ENCODE assay signal across 21 cellular contexts in genomic region chr1:2936568-2937515, GRCh38.
DNase-seq lines count a peak whose midpoint lies in the region; ATAC-seq and TF ChIP-seq lines count a peak whose summit lies in the region.
"Had no signal": no experiment of that assay in that cellular context is flagged by ENCODE, and none has a peak within 500 bp of the region (broad histone marks: within the 10 kb centered on the region; RNA-seq: fewer than 3 reads in every experiment).

No MANE protein-coding gene starts in this region.

- DNase-seq in Right ventricle myocardium superior (peak; percentile 30), right atrium auricular region (ENCODE audit: low spot score) (no peak), body of pancreas (peak in 3 of 4 donors; percentile 19 to 39 (median 29)), neural crest cell (ENCODE audit: low read depth, low spot score) (no peak), thyroid gland (peak; percentile 36 to 50), mesothelial cell of epicardium (ENCODE audit: low spot score in 2 of 2, unreplicated experiment in 2 of 2) (no peak), SW480 (ENCODE audit: low spot score) (no peak), anterior cingulate cortex (lab: John Stamatoyannopoulos, UW) (no peak)
- DNase-seq: Calu3, DMS153, KG1, MG63, NCI-H1105 treated with DMSO at 0.1 percent for 48 hours, NCI-H146, NCI-H1930, NCI-H2107, NCI-H2227 treated with DMSO at 0.1 percent for 48 hours, NCI-H526 treated with DMSO at 0.1 percent for 48 hours, SK-N-SH had no signal

- ATAC-seq in Right ventricle myocardium superior (ENCODE audit: poor library complexity), result no peak
- peak; percentile 73 for ATAC-seq in body of pancreas
- ATAC-seq: Panc1 had no signal

- WGBS in body of pancreas, 2 donors, result 44 to 65% methylated on average over 16 to 22 of the region's 22 CpGs
- 68 to 73% methylated on average over 22 of the region's 22 CpGs for WGBS in thyroid gland, 2 donors

- no peak for TF ChIP-seq CTCF in right atrium auricular region (IDR thresholded peaks at IDR 0.05)
- no peak for TF ChIP-seq CTCF in body of pancreas (IDR thresholded peaks at IDR 0.05)
- TF ChIP-seq CTCF in neural crest cell (conservative IDR thresholded peaks at IDR 0.05), result no peak
- TF ChIP-seq CTCF in thyroid gland (IDR thresholded peaks at IDR 0.05), result no peak
- no peak for TF ChIP-seq CTCF in mesothelial cell of epicardium (IDR thresholded peaks at IDR 0.05; ENCODE audit: unreplicated experiment)

- no peaks in the 10 kb centered on the region for H3K27me3 Mint-ChIP-seq in neural crest cell (ENCODE audit: low read depth)
- no peaks in the 10 kb centered on the region for H3K27me3 Mint-ChIP-seq in mesothelial cell of epicardium (ENCODE audit: low read depth)

- no peak for TF ChIP-seq POLR2A in body of pancreas (IDR thresholded peaks at IDR 0.05)
- TF ChIP-seq POLR2A in thyroid gland (IDR thresholded peaks at IDR 0.05), result no peak

- H3K27ac ChIP-seq in right atrium auricular region (no peak overlapping the region), body of pancreas (peak overlapping the region in 3 of 4 donors; percentile 30 to 54 (median 36)), thyroid gland (no peak overlapping the region)
- H3K27ac ChIP-seq: RWPE1 had no signal

- H3K4me3 Mint-ChIP-seq in neural crest cell (no peak overlapping the region), mesothelial cell of epicardium (no peak overlapping the region)

- intact Hi-C loops in Right ventricle myocardium superior (cut with DNase I) (no loop called here), body of pancreas (cut with DNase I) (no loop called here), thyroid gland (cut with DNase I) (no loop called here)

- peaks cover 7% of the 10 kb centered on the region for H3K36me3 Mint-ChIP-seq in neural crest cell (ENCODE audit: low read depth)
- H3K36me3 Mint-ChIP-seq in mesothelial cell of epicardium, result peaks cover 3% of the 10 kb centered on the region

- H3K4me1 ChIP-seq in right atrium auricular region, result no peaks in the 10 kb centered on the region
- peaks cover 9% of the 10 kb centered on the region for H3K4me1 ChIP-seq in body of pancreas
- H3K4me1 ChIP-seq in thyroid gland, result no peaks in the 10 kb centered on the region

- H3K27me3 ChIP-seq in right atrium auricular region (no peaks in the 10 kb centered on the region), body of pancreas (no peaks in the 10 kb centered on the region), thyroid gland (no peaks in the 10 kb centered on the region)
- H3K27me3 ChIP-seq: MG63 had no signal

- H3K27ac Mint-ChIP-seq in neural crest cell (ENCODE audit: unreplicated experiment) (peak overlapping the region; percentile 19), mesothelial cell of epicardium (no peak overlapping the region)

- peaks cover 0 to 15% of the 10 kb centered on the region in 2 donors for H3K9me3 ChIP-seq in right atrium auricular region
- no peaks in the 10 kb centered on the region for H3K9me3 ChIP-seq in body of pancreas
- no peaks in the 10 kb centered on the region for H3K9me3 ChIP-seq in thyroid gland
- H3K9me3 ChIP-seq: SK-N-SH had no signal

- H3K36me3 ChIP-seq in right atrium auricular region (no peaks in the 10 kb centered on the region), body of pancreas (replicated peaks in 1 of 2; ENCODE audit: insufficient read depth in 1 of 2, low read depth in 2 of 2) (no peaks in the 10 kb centered on the region), thyroid gland (no peaks in the 10 kb centered on the region)
- H3K36me3 ChIP-seq: MG63 had no signal

- H3K4me3 ChIP-seq in right atrium auricular region (no peak overlapping the region), body of pancreas (no peak overlapping the region), thyroid gland (replicated peaks in 1 of 3) (no peak overlapping the region)
- H3K4me3 ChIP-seq: MG63 had no signal

- H3K4me1 Mint-ChIP-seq in neural crest cell, result no peaks in the 10 kb centered on the region
- H3K4me1 Mint-ChIP-seq in mesothelial cell of epicardium, result no peaks in the 10 kb centered on the region

- H3K9me3 Mint-ChIP-seq in neural crest cell (peaks cover 19% of the 10 kb centered on the region), mesothelial cell of epicardium (peaks cover 27% of the 10 kb centered on the region)

Comparison
In these comparisons a context has a peak if more than half of its experiments do, and no peak if none do; other contexts are left out.
1. DNase-seq: peak in Right ventricle myocardium superior (single experiment), body of pancreas (3 of 4) and thyroid gland (2 of 2); none in right atrium auricular region (single experiment), neural crest cell (single experiment), mesothelial cell of epicardium (0 of 2), SW480 (single experiment) and anterior cingulate cortex (0 of 58).
2. H3K27ac ChIP-seq: peak in body of pancreas (3 of 4); none in right atrium auricular region (0 of 2) and thyroid gland (0 of 3).